24 cellular contexts compared by ENCODE assay signal in the genomic region with DNA sequence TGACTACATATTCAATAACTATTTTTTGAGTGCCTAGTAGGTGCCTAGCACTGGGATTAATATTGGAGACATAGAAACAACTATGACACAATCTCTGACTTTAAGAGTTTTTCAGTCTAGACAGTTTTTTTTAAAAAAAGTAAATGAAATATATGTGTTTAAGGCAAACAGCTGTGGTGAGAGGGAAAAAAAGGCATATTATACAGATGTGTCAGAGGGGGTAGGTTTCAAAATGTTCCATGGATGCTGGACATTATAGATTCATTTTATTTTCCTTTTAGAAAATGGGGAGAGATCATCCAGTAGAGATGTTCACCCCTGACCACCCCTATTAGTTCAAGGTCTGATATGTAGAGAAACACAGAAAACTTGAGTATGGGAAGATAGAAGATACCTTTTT.
"Had no signal": no experiment of that assay in that cellular context is flagged by ENCODE, and none has a peak within 500 bp of the region (broad histone marks: within the 10 kb centered on the region; RNA-seq: fewer than 3 reads in every experiment).

No MANE protein-coding gene starts in this region.

- H3K4me2 ChIP-seq: neural progenitor cell had no signal

- H3K9ac ChIP-seq: neural progenitor cell had no signal

- ATAC-seq: body of pancreas; effector memory CD8-positive, alpha-beta T cell; naive thymus-derived CD8-positive, alpha-beta T cell; T-helper 17 cell had no signal

- H3K36me3 Mint-ChIP-seq: activated CD4-positive, alpha-beta memory T cell treated with anti-CD3 and anti-CD28 coated beads for 36 hours; activated naive CD8-positive, alpha-beta T cell treated with anti-CD3 and anti-CD28 coated beads for 36 hours; immature natural killer cell; mesothelial cell of epicardium; naive thymus-derived CD8-positive, alpha-beta T cell; neural progenitor cell had no signal

- H3K9me3 ChIP-seq: body of pancreas, esophagus muscularis mucosa, left ventricle myocardium inferior, sigmoid colon, testis, uterus had no signal

- H3K27ac Mint-ChIP-seq: activated CD4-positive, alpha-beta memory T cell treated with anti-CD3 and anti-CD28 coated beads for 36 hours; activated naive CD8-positive, alpha-beta T cell treated with anti-CD3 and anti-CD28 coated beads for 36 hours; activated T-helper 2 cell treated with anti-CD3 and anti-CD28 coated beads, Interferon-gamma antibody, Interleukin-2, Interleukin-4, amounts not matched to agents 10 μg/mL and 5 μg/mL and 100 μg/mL, durations not matched to agents 14 hours and 24 hours and 36 hours; effector memory CD8-positive, alpha-beta T cell; immature natural killer cell; mesothelial cell of epicardium; naive thymus-derived CD8-positive, alpha-beta T cell; neural progenitor cell; T-helper 17 cell had no signal

- H3K4me1 ChIP-seq: body of pancreas, esophagus muscularis mucosa, left ventricle myocardium inferior, neural progenitor cell, sigmoid colon, spleen, testis, uterus had no signal

- H3K9me3 Mint-ChIP-seq: neural progenitor cell had no signal

- H3K4me3 ChIP-seq: body of pancreas, dorsolateral prefrontal cortex, esophagus muscularis mucosa, left ventricle myocardium inferior, neural progenitor cell, sigmoid colon, spleen, testis, uterus had no signal

- FAIRE-seq: colon had no signal

- H3K4me3 Mint-ChIP-seq: activated CD4-positive, alpha-beta memory T cell treated with anti-CD3 and anti-CD28 coated beads for 36 hours; activated naive CD8-positive, alpha-beta T cell treated with anti-CD3 and anti-CD28 coated beads for 36 hours; effector memory CD8-positive, alpha-beta T cell; immature natural killer cell; mesothelial cell of epicardium; naive thymus-derived CD8-positive, alpha-beta T cell; neural progenitor cell; T-helper 17 cell had no signal

- DNase-seq: activated CD4-positive, alpha-beta memory T cell treated with anti-CD3 and anti-CD28 coated beads for 36 hours; activated CD4-positive, alpha-beta T cell treated with anti-CD3 and anti-CD28 coated beads for 48 hours; activated naive CD4-positive, alpha-beta T cell; activated naive CD8-positive, alpha-beta T cell treated with anti-CD3 and anti-CD28 coated beads for 36 hours; amygdala; body of pancreas; dorsolateral prefrontal cortex; effector memory CD8-positive, alpha-beta T cell; immature natural killer cell; left ventricle myocardium inferior; naive thymus-derived CD8-positive, alpha-beta T cell; sigmoid colon; spleen; stimulated activated CD4-positive, alpha-beta T cell treated with anti-CD3 and anti-CD28 coated beads, Interleukin-4, amount 100 ng/mL, for 1 hour; stimulated activated naive CD4-positive, alpha-beta T cell; T-helper 17 cell; testis; trophoblast cell; uterus had no signal

- H3K36me3 ChIP-seq: esophagus muscularis mucosa, left ventricle myocardium inferior, neural progenitor cell, sigmoid colon, spleen, uterus had no signal

- H3K27me3 Mint-ChIP-seq: activated CD4-positive, alpha-beta memory T cell treated with anti-CD3 and anti-CD28 coated beads for 36 hours; activated naive CD8-positive, alpha-beta T cell treated with anti-CD3 and anti-CD28 coated beads for 36 hours; effector memory CD8-positive, alpha-beta T cell; naive thymus-derived CD8-positive, alpha-beta T cell; T-helper 17 cell had no signal

- H3K27me3 ChIP-seq: body of pancreas, dorsolateral prefrontal cortex, esophagus muscularis mucosa, neural progenitor cell, sigmoid colon, spleen, testis, uterus had no signal

- H3K27ac ChIP-seq: body of pancreas, dorsolateral prefrontal cortex, esophagus muscularis mucosa, left ventricle myocardium inferior, neural progenitor cell, sigmoid colon, spleen, testis, uterus had no signal

- H3K4me1 Mint-ChIP-seq: activated naive CD8-positive, alpha-beta T cell treated with anti-CD3 and anti-CD28 coated beads for 36 hours; immature natural killer cell; naive thymus-derived CD8-positive, alpha-beta T cell; neural progenitor cell; T-helper 17 cell had no signal

- H2AFZ ChIP-seq: neural progenitor cell had no signal
